ENCODE assay signal across 17 cellular contexts in the genomic region with DNA sequence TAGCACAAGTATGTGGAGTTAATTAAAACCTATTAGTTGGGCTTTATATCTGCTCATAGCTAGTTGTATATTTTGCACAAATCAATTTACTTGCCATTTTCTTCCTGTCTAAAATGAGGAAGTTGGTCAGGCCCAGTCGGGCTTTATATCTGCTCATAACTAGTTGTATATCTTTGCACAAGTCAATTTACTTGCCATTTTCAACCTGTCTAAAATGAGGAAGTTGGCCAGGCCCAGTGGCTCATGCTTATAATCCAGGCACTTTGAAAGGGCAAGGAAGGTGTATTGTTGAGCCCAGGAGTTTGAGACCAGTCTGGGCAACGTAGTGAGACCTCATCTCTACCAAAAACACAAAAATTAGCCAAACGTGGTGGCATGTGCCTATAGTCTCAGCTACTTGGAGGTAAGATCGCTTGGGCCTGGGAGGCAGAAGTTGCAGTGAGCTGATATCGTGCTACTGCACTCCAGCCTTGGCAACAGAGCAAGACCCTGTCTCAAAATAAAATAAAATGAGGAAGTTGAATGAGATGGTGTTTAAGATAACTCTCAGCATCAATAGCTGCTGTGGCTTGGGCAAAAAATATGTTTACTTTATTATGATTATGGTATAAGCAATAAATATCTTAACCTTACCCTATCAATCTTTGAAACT.
"Had no signal": no experiment of that assay in that cellular context is flagged by ENCODE, and none has a peak within 500 bp of the region (broad histone marks: within the 10 kb centered on the region; RNA-seq: fewer than 3 reads in every experiment).

No MANE protein-coding gene starts in this region.

- H3K4me1 Mint-ChIP-seq: activated CD8-positive, alpha-beta memory T cell treated with anti-CD3 and anti-CD28 coated beads, Interleukin-2, amount 10 ng/mL, durations not matched to agents 7 days and 5 days; activated naive CD4-positive, alpha-beta T cell treated with anti-CD3 and anti-CD28 coated beads, Interleukin-2, amount 10 ng/mL, durations not matched to agents 7 days and 5 days; nephron progenitor cell had no signal

- ATAC-seq: activated CD8-positive, alpha-beta memory T cell treated with anti-CD3 and anti-CD28 coated beads, Interleukin-2, amount 10 ng/mL, durations not matched to agents 7 days and 5 days; stimulated activated naive CD8-positive, alpha-beta T cell treated with anti-CD3 and anti-CD28 coated beads, Interleukin-15, Interleukin-2, amounts not matched to agents 100 U/mL and 50 U/mL, for 24 hours had no signal

- FAIRE-seq: bronchial epithelial cell, frontal cortex had no signal

- H3K27ac Mint-ChIP-seq: activated CD8-positive, alpha-beta memory T cell treated with anti-CD3 and anti-CD28 coated beads, Interleukin-2, amount 10 ng/mL, durations not matched to agents 7 days and 5 days; activated naive CD4-positive, alpha-beta T cell treated with anti-CD3 and anti-CD28 coated beads, Interleukin-2, amount 10 ng/mL, durations not matched to agents 7 days and 5 days; activated T-cell treated with anti-CD3 and anti-CD28 coated beads, Interleukin-2, amount 50 U/mL, for 24 hours; dendritic cell treated with granulocyte-macrophage colony-stimulating factor and Interleukin-4, amounts not matched to agents 40 ng/mL and 50 ng/mL, for 4 days; nephron progenitor cell; progenitor cell of endocrine pancreas had no signal

- DNase-seq: activated CD4-positive, alpha-beta T cell treated with anti-CD3 and anti-CD28 coated beads, Interleukin-2, amount 50 U/mL, for 48 hours; activated CD4-positive, CD25-positive, alpha-beta regulatory T cell treated with anti-CD3 and anti-CD28 coated beads, Interleukin-2, amount 50 U/mL, for 72 hours; activated CD8-positive, alpha-beta memory T cell treated with anti-CD3 and anti-CD28 coated beads, Interleukin-2, amount 10 ng/mL, durations not matched to agents 7 days and 5 days; activated naive CD4-positive, alpha-beta T cell treated with anti-CD3 and anti-CD28 coated beads, Interleukin-2, amount 10 ng/mL, durations not matched to agents 7 days and 5 days; activated T-cell treated with anti-CD3 and anti-CD28 coated beads, Interleukin-2, amount 50 U/mL, for 24 hours; effector memory CD4-positive, alpha-beta T cell; head of caudate nucleus; nephron progenitor cell; occipital lobe; stimulated activated CD4-positive, alpha-beta T cell treated with anti-CD3 and anti-CD28 coated beads, Interleukin-4, amount 100 ng/mL, for 1 hour; stimulated activated naive CD8-positive, alpha-beta T cell treated with anti-CD3 and anti-CD28 coated beads, Interleukin-15, Interleukin-2, amounts not matched to agents 100 U/mL and 50 U/mL, for 24 hours; T-helper 2 cell; upper lobe of left lung had no signal

- H3K27me3 Mint-ChIP-seq: activated CD8-positive, alpha-beta memory T cell treated with anti-CD3 and anti-CD28 coated beads, Interleukin-2, amount 10 ng/mL, durations not matched to agents 7 days and 5 days; activated naive CD4-positive, alpha-beta T cell treated with anti-CD3 and anti-CD28 coated beads, Interleukin-2, amount 10 ng/mL, durations not matched to agents 7 days and 5 days; activated T-cell treated with anti-CD3 and anti-CD28 coated beads, Interleukin-2, amount 50 U/mL, for 24 hours; dendritic cell treated with granulocyte-macrophage colony-stimulating factor and Interleukin-4, amounts not matched to agents 40 ng/mL and 50 ng/mL, for 4 days; progenitor cell of endocrine pancreas had no signal

- H3K36me3 Mint-ChIP-seq: activated CD8-positive, alpha-beta memory T cell treated with anti-CD3 and anti-CD28 coated beads, Interleukin-2, amount 10 ng/mL, durations not matched to agents 7 days and 5 days; activated naive CD4-positive, alpha-beta T cell treated with anti-CD3 and anti-CD28 coated beads, Interleukin-2, amount 10 ng/mL, durations not matched to agents 7 days and 5 days had no signal

- H3K9me3 Mint-ChIP-seq: dendritic cell treated with granulocyte-macrophage colony-stimulating factor and Interleukin-4, amounts not matched to agents 40 ng/mL and 50 ng/mL, for 4 days; nephron progenitor cell had no signal

- H3K4me3 Mint-ChIP-seq: activated CD8-positive, alpha-beta memory T cell treated with anti-CD3 and anti-CD28 coated beads, Interleukin-2, amount 10 ng/mL, durations not matched to agents 7 days and 5 days; activated naive CD4-positive, alpha-beta T cell treated with anti-CD3 and anti-CD28 coated beads, Interleukin-2, amount 10 ng/mL, durations not matched to agents 7 days and 5 days; activated T-cell treated with anti-CD3 and anti-CD28 coated beads, Interleukin-2, amount 50 U/mL, for 24 hours; dendritic cell treated with granulocyte-macrophage colony-stimulating factor and Interleukin-4, amounts not matched to agents 40 ng/mL and 50 ng/mL, for 4 days; nephron progenitor cell had no signal
